ENCODE assay signal across 8 cellular contexts in the genomic region with DNA sequence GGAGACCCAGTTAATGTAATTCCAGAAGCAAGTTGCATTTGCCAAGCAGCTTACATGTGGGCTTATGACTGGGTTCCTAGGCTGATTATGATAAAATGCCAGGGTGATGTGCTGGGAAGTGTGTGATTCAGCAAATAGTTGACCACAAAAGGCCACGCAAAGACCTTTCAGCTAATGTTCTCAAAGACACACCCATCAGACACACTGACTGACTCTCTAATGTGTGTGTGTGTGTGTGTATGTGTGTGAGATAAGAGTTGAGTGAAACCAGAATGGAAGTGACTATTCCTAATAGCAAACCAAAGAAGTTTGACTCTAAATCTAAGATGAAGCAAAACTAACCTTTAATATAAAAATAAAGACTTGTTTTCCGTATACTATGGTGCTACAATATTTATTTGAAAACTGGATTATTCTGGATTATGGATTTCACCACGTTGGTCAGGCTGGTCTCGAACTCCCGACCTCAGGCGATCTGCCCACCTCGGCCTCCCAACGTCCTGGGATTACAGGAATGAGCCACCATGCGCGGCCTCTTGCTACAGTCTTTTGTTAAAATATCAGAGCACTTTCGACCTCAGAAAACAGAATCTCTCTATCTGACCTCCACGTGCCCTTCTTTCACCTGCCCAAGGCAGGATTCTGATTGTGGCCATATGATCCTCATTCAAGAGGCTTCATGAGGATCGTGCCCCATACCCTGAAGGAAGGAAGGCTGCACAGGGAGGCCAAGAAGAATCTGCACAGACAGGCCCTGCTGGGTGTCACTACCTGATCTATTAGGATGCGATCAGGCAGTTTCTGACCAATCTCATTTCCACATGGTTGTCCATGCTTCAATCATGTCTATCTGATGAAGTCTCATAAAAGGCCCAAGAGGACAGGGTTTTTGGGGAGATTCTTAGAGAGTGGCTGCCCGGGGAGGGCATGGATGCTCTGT.
A peak's percentile ranks its signal among the peaks of the same experiment; 100 is the strongest.
DNase-seq lines count a peak whose midpoint lies in the region; ATAC-seq and TF ChIP-seq lines count a peak whose summit lies in the region.

No MANE protein-coding gene starts in this region.

- H3K27ac ChIP-seq in HEK293 (ENCODE audit: extremely low read depth, low read depth, low read length): no peak overlapping the region

- H3K27me3 Mint-ChIP-seq in activated T-helper 2 cell treated with anti-CD3 and anti-CD28 coated beads, Interferon-gamma antibody, Interleukin-2, Interleukin-4, amounts not matched to agents 10 μg/mL and 5 μg/mL and 100 μg/mL, durations not matched to agents 14 hours and 24 hours and 36 hours (ENCODE audit: low read depth): no peaks in the 10 kb centered on the region

- H3K4me3 Mint-ChIP-seq in activated T-helper 2 cell treated with anti-CD3 and anti-CD28 coated beads, Interferon-gamma antibody, Interleukin-2, Interleukin-4, amounts not matched to agents 10 μg/mL and 5 μg/mL and 100 μg/mL, durations not matched to agents 14 hours and 24 hours and 36 hours (ENCODE audit: low read depth): no peak overlapping the region

- H3K4me1 ChIP-seq in HEK293 (ENCODE audit: control insufficient read depth, insufficient read depth, low read length): no peaks in the 10 kb centered on the region

- intact Hi-C loops in activated T-helper 2 cell treated with anti-CD3 and anti-CD28 coated beads, Interferon-gamma antibody, Interleukin-2, Interleukin-4, amounts not matched to agents 10 μg/mL and 5 μg/mL and 100 μg/mL, durations not matched to agents 14 hours and 24 hours and 36 hours (cut with micrococcal nuclease): loop anchor here (2.0 kb wide), 1 partner anchor 16 kb away; no protein-coding TSS in a partner anchor

- no peak overlapping the region for H3K4me3 ChIP-seq in AG04449 (ENCODE audit: low read depth, low read length)
- H3K4me3 ChIP-seq in HEK293 (ENCODE audit: low read depth, low read length): no peak overlapping the region

- no peaks in the 10 kb centered on the region for H3K9me3 ChIP-seq in HEK293 (ENCODE audit: control insufficient read depth, insufficient read depth, low read depth, low read length)

- peaks cover 31% of the 10 kb centered on the region for H3K4me1 Mint-ChIP-seq in activated T-helper 2 cell treated with anti-CD3 and anti-CD28 coated beads, Interferon-gamma antibody, Interleukin-2, Interleukin-4, amounts not matched to agents 10 μg/mL and 5 μg/mL and 100 μg/mL, durations not matched to agents 14 hours and 24 hours and 36 hours (ENCODE audit: low read depth)

- DNase-seq in AG04449 (ENCODE audit: low read depth, low spot score) (peak; percentile 100), islet precursor cell (peak; percentile 55), NCI-H1105 treated with DMSO at 0.1 percent for 48 hours (lab: John Stamatoyannopoulos, UW) (no peak)
- DNase-seq in activated T-helper 2 cell treated with anti-CD3 and anti-CD28 coated beads, Interferon-gamma antibody, Interleukin-2, Interleukin-4, amounts not matched to agents 10 μg/mL and 5 μg/mL and 100 μg/mL, durations not matched to agents 14 hours and 24 hours and 36 hours (ENCODE audit: low spot score): no peak
- no peak for DNase-seq in stimulated activated naive CD4-positive, alpha-beta T cell treated with Interleukin-2 at 50 U/mL for 16 hours (lab: John Stamatoyannopoulos, UW)

- CTCF ChIA-PET in AG04449 (lab: Yijun Ruan, JAX): interaction anchor here (1.1 kb wide), 1 partner anchor 23 kb away, joined by 3 read pairs; no protein-coding TSS in a partner anchor
- CTCF ChIA-PET in HEK293 (lab: Yijun Ruan, JAX): interaction anchor here (0.5 to 1.3 kb wide), 6 partner anchors 15 to 326 kb away, joined by 3 to 5 read pairs (median 4); a partner anchor contains a TSS

- H3K36me3 Mint-ChIP-seq in activated T-helper 2 cell treated with anti-CD3 and anti-CD28 coated beads, Interferon-gamma antibody, Interleukin-2, Interleukin-4, amounts not matched to agents 10 μg/mL and 5 μg/mL and 100 μg/mL, durations not matched to agents 14 hours and 24 hours and 36 hours (ENCODE audit: low read depth): peaks cover 58% of the 10 kb centered on the region

- H3K27ac Mint-ChIP-seq in activated T-helper 2 cell treated with anti-CD3 and anti-CD28 coated beads, Interferon-gamma antibody, Interleukin-2, Interleukin-4, amounts not matched to agents 10 μg/mL and 5 μg/mL and 100 μg/mL, durations not matched to agents 14 hours and 24 hours and 36 hours: peak overlapping the region; percentile 51

- peaks cover 3 to 20% of the 10 kb centered on the region in 2 experiments; a peak in 2 of 3 replicates for H3K36me3 ChIP-seq in HEK293 (ENCODE audit: control insufficient read depth in 2 of 2, insufficient read depth in 1 of 2, low read length in 2 of 2)

- no peaks in the 10 kb centered on the region for H3K9me3 Mint-ChIP-seq in activated T-helper 2 cell treated with anti-CD3 and anti-CD28 coated beads, Interferon-gamma antibody, Interleukin-2, Interleukin-4, amounts not matched to agents 10 μg/mL and 5 μg/mL and 100 μg/mL, durations not matched to agents 14 hours and 24 hours and 36 hours

- ATAC-seq in GM21526 (IDR thresholded peaks at IDR 0.05; ENCODE audit: low FRiP score, unreplicated experiment): no peak
- no peak for ATAC-seq in HG02885 (IDR thresholded peaks at IDR 0.05; ENCODE audit: poor library complexity, unreplicated experiment)

- TF ChIP-seq CTCF in AG04449 (IDR thresholded peaks at IDR 0.05; ENCODE audit: insufficient read depth, low read length, missing control alignments) (no peak), HEK293 (tag by site-specific recombination; IDR thresholded peaks at IDR 0.05) (no peak)

- POLR2A ChIA-PET in AG04449 (lab: Yijun Ruan, JAX) (interaction anchor here (0.6 to 1.0 kb wide), 5 partner anchors 23 to 133 kb away, joined by 3 read pairs; a partner anchor contains a TSS), HEK293 (lab: Yijun Ruan, JAX) (interaction anchor here (0.6 to 0.7 kb wide), 3 partner anchors 27 to 106 kb away, joined by 3 to 5 read pairs (median 4); no protein-coding TSS in a partner anchor)

TF ChIP-seq in HEK293, 187 proteins besides CTCF, POLR2A, EP300 and RAD21:
- peak; percentile 81 for TF ChIP-seq KLF1 (tag by site-specific recombination; IDR thresholded peaks at IDR 0.05)
- TF ChIP-seq KLF8 (tag by site-specific recombination; IDR thresholded peaks at IDR 0.05): no peak
- peak; percentile 58; the same call in 1 of the 2 replicates for TF ChIP-seq ZNF660 (tag by site-specific recombination; IDR thresholded peaks at IDR 0.05)
- TF ChIP-seq FEZF1 (tag by site-specific recombination; IDR thresholded peaks at IDR 0.05): no peak
- TF ChIP-seq, protein P1, sequence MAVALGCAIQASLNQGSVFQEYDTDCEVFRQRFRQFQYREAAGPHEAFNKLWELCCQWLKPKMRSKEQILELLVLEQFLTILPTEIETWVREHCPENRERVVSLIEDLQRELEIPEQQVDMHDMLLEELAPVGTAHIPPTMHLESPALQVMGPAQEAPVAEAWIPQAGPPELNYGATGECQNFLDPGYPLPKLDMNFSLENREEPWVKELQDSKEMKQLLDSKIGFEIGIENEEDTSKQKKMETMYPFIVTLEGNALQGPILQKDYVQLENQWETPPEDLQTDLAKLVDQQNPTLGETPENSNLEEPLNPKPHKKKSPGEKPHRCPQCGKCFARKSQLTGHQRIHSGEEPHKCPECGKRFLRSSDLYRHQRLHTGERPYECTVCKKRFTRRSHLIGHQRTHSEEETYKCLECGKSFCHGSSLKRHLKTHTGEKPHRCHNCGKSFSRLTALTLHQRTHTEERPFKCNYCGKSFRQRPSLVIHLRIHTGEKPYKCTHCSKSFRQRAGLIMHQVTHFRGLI (tag by site-specific recombination; IDR thresholded peaks at IDR 0.05): no peak

Comparison
In these comparisons a context has a peak if more than half of its experiments do, and no peak if none do; other contexts are left out.
1. DNase-seq: peak in AG04449 (single experiment) and islet precursor cell (single experiment); none in activated T-helper 2 cell treated with anti-CD3 and anti-CD28 coated beads, Interferon-gamma antibody, Interleukin-2, Interleukin-4, amounts not matched to agents 10 μg/mL and 5 μg/mL and 100 μg/mL, durations not matched to agents 14 hours and 24 hours and 36 hours (single experiment), NCI-H1105 treated with DMSO at 0.1 percent for 48 hours (single experiment) and stimulated activated naive CD4-positive, alpha-beta T cell treated with Interleukin-2 at 50 U/mL for 16 hours (single experiment).